Comparison of ENCODE assay signal across 20 cellular contexts in genomic region chr15:41683955-41684354, GRCh38. TPM values are rescaled to one million over a fixed set of nuclear protein-coding genes. Genes with fewer than 3 reads are reported as not detected.
DNase-seq lines count a peak whose midpoint lies in the region; ATAC-seq, FAIRE-seq and TF ChIP-seq lines count a peak whose summit lies in the region.
"Had no signal": no experiment of that assay in that cellular context is flagged by ENCODE, and none has a peak within 500 bp of the region (broad histone marks: within the 10 kb centered on the region; RNA-seq: fewer than 3 reads in every experiment).

No MANE protein-coding gene starts in this region.

- H3K27me3 Mint-ChIP-seq in WTC11 (ENCODE audit: low read depth): no peaks in the 10 kb centered on the region
- no peaks in the 10 kb centered on the region for H3K27me3 Mint-ChIP-seq in mesothelial cell of epicardium (ENCODE audit: low read depth)
- H3K27me3 Mint-ChIP-seq: B cell had no signal

- no peak for TF ChIP-seq EP300 in A549 (IDR thresholded peaks at IDR 0.05)

- no peaks in the 10 kb centered on the region for H3K27me3 ChIP-seq in osteoblast (ENCODE audit: insufficient read depth, low read length)

- peak overlapping the region; percentile 15; the same call in 1 of the 2 replicates for H3K27ac Mint-ChIP-seq in WTC11
- peak overlapping the region; percentile 21 for H3K27ac Mint-ChIP-seq in mesothelial cell of epicardium
- H3K27ac Mint-ChIP-seq: B cell; CD8-positive, alpha-beta T cell; H9 had no signal

- CTCF ChIA-PET in A549 (lab: Yijun Ruan, JAX): no interaction called here
- CTCF ChIA-PET in WTC11 (lab: Charles Lee): interaction anchor here (1.5 kb wide), 1 partner anchor 90 kb away, joined by 4 read pairs; the partner anchor contains the start of gene MAPKBP1

- H3K4me3 Mint-ChIP-seq in WTC11 (no peak overlapping the region), mesothelial cell of epicardium (no peak overlapping the region)
- H3K4me3 Mint-ChIP-seq: B cell; CD8-positive, alpha-beta T cell; GM23338; H9 had no signal

- no peaks in the 10 kb centered on the region for H3K36me3 ChIP-seq in osteoblast (ENCODE audit: insufficient read depth, low read length)

- H3K4me1 ChIP-seq in A549 (peaks cover 18% of the 10 kb centered on the region), osteoblast (ENCODE audit: insufficient read depth, low read length) (no peaks in the 10 kb centered on the region)

- H3K79me2 ChIP-seq in osteoblast (ENCODE audit: insufficient read depth, low read length): peaks cover 96% of the 10 kb centered on the region

- 91% methylated on average over 4 of the region's 4 CpGs for WGBS in A549 (ENCODE audit: missing lambda C conversion rate)

- no peak for TF ChIP-seq RAD21 in A549 (conservative IDR thresholded peaks at IDR 0.05 in 1 of 2, IDR thresholded peaks at IDR 0.05 in 1 of 2)

- no peaks in the 10 kb centered on the region for H3K9me3 Mint-ChIP-seq in WTC11
- H3K9me3 Mint-ChIP-seq in mesothelial cell of epicardium: peaks cover 9% of the 10 kb centered on the region
- H3K9me3 Mint-ChIP-seq: CD8-positive, alpha-beta T cell; GM23338; H9 had no signal

- no peak for TF ChIP-seq POLR2A in A549 (IDR thresholded peaks at IDR 0.05; ENCODE audit: low read length)

- H3K4me3 ChIP-seq in A549: no peak overlapping the region
- no peak overlapping the region for H3K4me3 ChIP-seq in LNCaP clone FGC (ENCODE audit: low read depth, low read length)
- H3K4me3 ChIP-seq in osteoblast (ENCODE audit: insufficient read depth, low read length): no peak overlapping the region
- H3K4me3 ChIP-seq: GM23338 had no signal

- ATAC-seq in A549 (no peak), WTC11 (no peak), HG03135 (IDR thresholded peaks at IDR 0.05; ENCODE audit: unreplicated experiment) (no peak), HG02981 (IDR thresholded peaks at IDR 0.05; ENCODE audit: unreplicated experiment) (no peak)
- ATAC-seq: CD8-positive, alpha-beta T cell; GM23338 had no signal

- peaks cover 43% of the 10 kb centered on the region for H4K20me1 ChIP-seq in osteoblast (ENCODE audit: insufficient read depth, low read length)

- peak overlapping the region; percentile 48 for H3K4me2 ChIP-seq in A549
- H3K4me2 ChIP-seq in osteoblast (ENCODE audit: insufficient read depth, low read length): no peak overlapping the region
- H3K4me2 ChIP-seq: GM23338 had no signal

- H3K9me3 ChIP-seq in A549: no peaks in the 10 kb centered on the region; the same call in 2 of the 3 replicates
- H3K9me3 ChIP-seq in osteoblast (ENCODE audit: low read depth, low read length): no peaks in the 10 kb centered on the region

- H3K36me3 Mint-ChIP-seq in WTC11: 0 out of 2 replicates have a peak, but pooled peaks cover 3% of the 10 kb centered on the region
- peaks cover 22% of the 10 kb centered on the region for H3K36me3 Mint-ChIP-seq in mesothelial cell of epicardium

- H3K27ac ChIP-seq in A549 (no peak overlapping the region), osteoblast (ENCODE audit: low read depth, low read length) (no peak overlapping the region)
- H3K27ac ChIP-seq: C4-2B, HL-60 had no signal

- no peak overlapping the region for H2AFZ ChIP-seq in osteoblast (ENCODE audit: low read length)
- H2AFZ ChIP-seq: GM23338 had no signal

- TF ChIP-seq CTCF in A549 (IDR thresholded peaks at IDR 0.05) (no peak), LNCaP clone FGC (IDR thresholded peaks at IDR 0.05; ENCODE audit: control insufficient read depth, extremely low read depth, insufficient read depth) (no peak), WTC11 (IDR thresholded peaks at IDR 0.05) (no peak), mesothelial cell of epicardium (IDR thresholded peaks at IDR 0.05; ENCODE audit: unreplicated experiment) (no peak), osteoblast (IDR thresholded peaks at IDR 0.05; ENCODE audit: extremely low read depth, low read depth, low read length) (no peak)

- POLR2A ChIA-PET in A549 (lab: Yijun Ruan, JAX) (no interaction called here), WTC11 (lab: Charles Lee) (no interaction called here)

- no peak for DNase-seq in A549 (ENCODE audit: low read depth in 1 of 2, low spot score in 1 of 2)
- peak; percentile 69 for DNase-seq in LNCaP clone FGC (ENCODE audit: low read depth)
- no peak for DNase-seq in WTC11 (ENCODE audit: low spot score)
- DNase-seq in mesothelial cell of epicardium (ENCODE audit: low spot score in 2 of 2, unreplicated experiment in 2 of 2): no peak
- DNase-seq in osteoblast (ENCODE audit: insufficient read length, low spot score, missing footprints): no peak
- DNase-seq: CD8-positive, alpha-beta T cell; COR-L47; DMS153; DMS79 treated with DMSO at 0.1 percent for 48 hours; GDM1; H9; IMR-90 had no signal

- H3K4me1 Mint-ChIP-seq in WTC11: peaks cover 11% of the 10 kb centered on the region
- H3K4me1 Mint-ChIP-seq in mesothelial cell of epicardium: peaks cover 8% of the 10 kb centered on the region

- no peak for FAIRE-seq in A549 (lab: Jason Lieb, UNC)
- FAIRE-seq: D721Med, GM12892 had no signal

TF ChIP-seq in A549, 52 proteins besides CTCF, POLR2A, EP300 and RAD21 (continues in another document):
- TF ChIP-seq FOSL2 (IDR thresholded peaks at IDR 0.05) (no peak), FOSL2 (CRISPR knock-in tag; IDR thresholded peaks at IDR 0.05) (no peak), RNF2 (IDR thresholded peaks at IDR 0.05; ENCODE audit: borderline replicate concordance, low read depth) (no peak), BCL3 (IDR thresholded peaks at IDR 0.05) (no peak), JUN (IDR thresholded peaks at IDR 0.05) (no peak), CHD4 (IDR thresholded peaks at IDR 0.05; ENCODE audit: borderline replicate concordance) (no peak), ZFP36 (IDR thresholded peaks at IDR 0.05; ENCODE audit: borderline replicate concordance, partially characterized antibody) (no peak), TFCP2L1 (CRISPR knock-in tag; IDR thresholded peaks at IDR 0.05) (no peak), HOXA7 (CRISPR knock-in tag; IDR thresholded peaks at IDR 0.05) (no peak), PBX3 (IDR thresholded peaks at IDR 0.05) (no peak)

TF ChIP-seq in WTC11, 78 proteins besides CTCF, POLR2A, EP300 and RAD21:
- TF ChIP-seq GABPB1 (CRISPR knock-in tag; IDR thresholded peaks at IDR 0.05): 0 out of 2 replicates have a peak, but pooled peaks have one; percentile 29
- TF ChIP-seq NFE2L1 (CRISPR knock-in tag; IDR thresholded peaks at IDR 0.05): no peak

RNA-seq across cellular contexts. Expression of gene MGA, which starts 23.8 kb away (rescaled TPM):
- polyA plus RNA-seq in A549 (2011; rRNA removed) (13.8 and 17.9 TPM in 2 replicates), A549 (2017; fragmentation: RNase III; extraction: RNeasy Plus Mini Kit Qiagen cat#74134 plus additional on column Dnase treatment) (4.5 to 5.8 TPM (median 4.6 TPM) in 3 replicates)
- polyA plus RNA-seq in A549 (2012; cell fraction: cytosol; rRNA removed): 1.4 and 1.8 TPM in 2 replicates
- 1.9 and 3.5 TPM in 2 replicates for polyA plus RNA-seq in A549 (2012; cell fraction: nucleus; rRNA removed)
- polyA minus RNA-seq in A549 (2011; rRNA and poly(A)+ RNA removed): 35.6 and 38.6 TPM in 2 replicates
- total RNA-seq in WTC11 (2021) (35.9 to 36.9 TPM (median 36.4 TPM) in 3 replicates), mesothelial cell of epicardium (68.9 to 74.6 TPM (median 71.4 TPM) in 3 replicates), osteoblast (40.2 and 41.0 TPM in 2 replicates)
